27 cellular contexts compared by ENCODE assay signal in the genomic region with DNA sequence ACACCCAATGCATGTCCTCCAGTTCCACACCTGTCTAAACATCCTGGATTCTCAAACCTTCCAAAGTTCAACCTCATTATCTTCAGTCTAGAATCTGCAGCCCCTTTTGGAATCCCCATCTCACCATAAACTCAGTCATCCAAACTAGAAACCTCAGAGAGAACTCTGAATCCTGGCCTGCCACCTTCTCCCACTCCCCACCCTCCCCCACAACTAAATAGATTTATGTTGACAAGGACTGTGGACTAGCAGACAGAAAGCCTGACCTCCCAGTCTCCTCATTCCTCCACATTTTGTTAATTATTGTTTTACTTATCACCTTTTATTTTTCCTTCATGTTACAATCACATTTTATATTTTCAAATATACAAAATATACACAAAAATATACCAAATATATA.
"Had no signal": no experiment of that assay in that cellular context is flagged by ENCODE, and none has a peak within 500 bp of the region (broad histone marks: within the 10 kb centered on the region; RNA-seq: fewer than 3 reads in every experiment).

No MANE protein-coding gene starts in this region.

- H3K4me3 Mint-ChIP-seq: activated CD4-positive, alpha-beta T cell treated with anti-CD3 and anti-CD28 coated beads for 36 hours; activated naive CD8-positive, alpha-beta T cell; activated T-cell treated with anti-CD3 and anti-CD28 coated beads, Interleukin-2, amount 50 U/mL, for 72 hours; naive thymus-derived CD8-positive, alpha-beta T cell; neural progenitor cell; T-helper 2 cell treated with Interferon-gamma antibody and Interleukin-4, amounts not matched to agents 5 μg/mL and 100 μg/mL, for 36 hours had no signal

- H3K79me2 ChIP-seq: hepatocyte, parathyroid adenoma had no signal

- DNase-seq: activated CD4-positive, alpha-beta T cell treated with anti-CD3 and anti-CD28 coated beads for 36 hours; activated CD4-positive, CD25-positive, alpha-beta regulatory T cell; activated naive CD4-positive, alpha-beta T cell treated with Interleukin-2 at 50 U/mL for 16 hours; activated T-cell treated with anti-CD3 and anti-CD28 coated beads for 4 hours; activated T-cell treated with anti-CD3 and anti-CD28 coated beads, Interleukin-2, amount 50 U/mL, for 72 hours; aorta; body of pancreas; dermis blood vessel endothelial cell; effector CD4-positive, alpha-beta T cell; islet precursor cell; left cardiac atrium; mammary epithelial cell; midbrain; naive thymus-derived CD8-positive, alpha-beta T cell; occipital lobe; stimulated activated CD4-positive, alpha-beta T cell treated with anti-CD3 and anti-CD28 coated beads, Interleukin-1b, Interleukin-23, amount 100 ng/mL, for 48 hours; stimulated activated CD4-positive, alpha-beta T cell treated with anti-CD3 and anti-CD28 coated beads, Interleukin-4, amount 100 ng/mL, for 4 hours; stimulated activated CD8-positive, alpha-beta memory T cell treated with anti-CD3 and anti-CD28 coated beads, Interleukin-4, amount 100 ng/mL, for 48 hours; stimulated activated naive CD4-positive, alpha-beta T cell had no signal

- H3K4me3 ChIP-seq: body of pancreas, hepatocyte, neural progenitor cell, right atrium auricular region, smooth muscle cell, tibial nerve had no signal

- H3K9me3 Mint-ChIP-seq: activated T-cell treated with anti-CD3 and anti-CD28 coated beads, Interleukin-2, amount 50 U/mL, for 72 hours; naive thymus-derived CD8-positive, alpha-beta T cell; neural progenitor cell; T-helper 2 cell treated with Interferon-gamma antibody and Interleukin-4, amounts not matched to agents 5 μg/mL and 100 μg/mL, for 36 hours had no signal

- H3K4me2 ChIP-seq: hepatocyte, neural progenitor cell, smooth muscle cell had no signal

- H3K9ac ChIP-seq: neural progenitor cell, parathyroid adenoma had no signal

- H3K9me3 ChIP-seq: body of pancreas, right atrium auricular region, tibial nerve had no signal

- ATAC-seq: activated CD4-positive, alpha-beta T cell treated with anti-CD3 and anti-CD28 coated beads for 36 hours; activated T-cell treated with anti-CD3 and anti-CD28 coated beads, Interleukin-2, amount 50 U/mL, for 72 hours; body of pancreas; left cardiac atrium; naive thymus-derived CD8-positive, alpha-beta T cell had no signal

- H3K36me3 Mint-ChIP-seq: activated naive CD8-positive, alpha-beta T cell; neural progenitor cell had no signal

- H3K4me1 Mint-ChIP-seq: activated CD4-positive, alpha-beta T cell treated with anti-CD3 and anti-CD28 coated beads for 36 hours; neural progenitor cell had no signal

- H3K27ac Mint-ChIP-seq: activated CD4-positive, alpha-beta T cell treated with anti-CD3 and anti-CD28 coated beads for 36 hours; activated naive CD8-positive, alpha-beta T cell; activated T-cell treated with anti-CD3 and anti-CD28 coated beads, Interleukin-2, amount 50 U/mL, for 72 hours; neural progenitor cell; T-helper 2 cell treated with Interferon-gamma antibody and Interleukin-4, amounts not matched to agents 5 μg/mL and 100 μg/mL, for 36 hours had no signal

- H3K36me3 ChIP-seq: neural progenitor cell had no signal

- H3K27ac ChIP-seq: body of pancreas, hepatocyte, neural progenitor cell, parathyroid adenoma, right atrium auricular region, tibial nerve had no signal

- H3K27me3 ChIP-seq: body of pancreas, hepatocyte, neural progenitor cell, right atrium auricular region, tibial nerve had no signal

- H3K4me1 ChIP-seq: body of pancreas, parathyroid adenoma, tibial nerve had no signal

- H2AFZ ChIP-seq: hepatocyte, neural progenitor cell, parathyroid adenoma had no signal
